In genomic region chr22:19447388-19448075, GRCh38 we compare ENCODE assay signal across 8 cellular contexts. TPM values are rescaled to one million over a fixed set of nuclear protein-coding genes. Genes with fewer than 3 reads are reported as not detected.
A peak's percentile ranks its signal among the peaks of the same experiment; 100 is the strongest.
DNase-seq lines count a peak whose midpoint lies in the region; ATAC-seq and TF ChIP-seq lines count a peak whose summit lies in the region.

Gene C22orf39, minus strand, starts transcription at chr22:19447711. Its CDS starts 23 bp downstream, at chr22:19447688.

- intact Hi-C loops in activated CD4-positive, alpha-beta memory T cell treated with anti-CD3 and anti-CD28 coated beads for 36 hours (cut with micrococcal nuclease): no loop called here
- intact Hi-C loops in right lobe of liver (cut with DNase I): no loop called here

- peak within 1 kb of the TSS; percentile 94 for H3K4me3 Mint-ChIP-seq in activated CD4-positive, alpha-beta memory T cell treated with anti-CD3 and anti-CD28 coated beads for 36 hours

- H3K36me3 Mint-ChIP-seq in activated CD4-positive, alpha-beta memory T cell treated with anti-CD3 and anti-CD28 coated beads for 36 hours: peaks cover 16% of the 10 kb centered on the region

- H3K27ac ChIP-seq in C4-2B (peak within 1 kb of the TSS; percentile 93), duodenal mucosa (ENCODE audit: low read depth, low read length) (peak within 1 kb of the TSS; percentile 94), right lobe of liver (peak within 1 kb of the TSS; percentile 82 to 98 (median 92))

- H3K27me3 Mint-ChIP-seq in activated CD4-positive, alpha-beta memory T cell treated with anti-CD3 and anti-CD28 coated beads for 36 hours: no peaks in the 10 kb centered on the region

- POLR2A ChIA-PET in activated CD4-positive, alpha-beta memory T cell treated with anti-CD3 and anti-CD28 coated beads for 36 hours (lab: Charles Lee): interaction anchor here (0.6 to 5.7 kb wide), 7 partner anchors 11 to 156 kb away, joined by 3 to 59 read pairs (median 4); partner anchors contain the start of genes CDC45, CLTCL1, HIRA and MRPL40

- WGBS in right lobe of liver (ENCODE audit: insufficient coverage, low coverage, low lambda C conversion rate, missing lambda C conversion rate): 0% methylated on average over 12 of the region's 83 CpGs

- H3K9me3 Mint-ChIP-seq in activated CD4-positive, alpha-beta memory T cell treated with anti-CD3 and anti-CD28 coated beads for 36 hours: no peaks in the 10 kb centered on the region

- peak within 1 kb of the TSS; percentile 91 for H3K27ac Mint-ChIP-seq in activated CD4-positive, alpha-beta memory T cell treated with anti-CD3 and anti-CD28 coated beads for 36 hours

- peak; percentile 96 for TF ChIP-seq POLR2A in right lobe of liver (IDR thresholded peaks at IDR 0.05)

- peaks cover 17 to 25% of the 10 kb centered on the region in 2 donors for H3K4me1 ChIP-seq in duodenal mucosa (ENCODE audit: control insufficient read depth in 1 of 2, insufficient read depth in 2 of 2, low read length in 2 of 2)
- peaks cover 0 to 14% (median 6%) of the 10 kb centered on the region in 4 donors for H3K4me1 ChIP-seq in right lobe of liver

- H3K9me3 ChIP-seq in duodenal mucosa (ENCODE audit: control insufficient read depth in 1 of 2, low read length in 2 of 2) (no peaks in the 10 kb centered on the region), right lobe of liver (no peaks in the 10 kb centered on the region)

- H3K4me3 ChIP-seq in duodenal mucosa (ENCODE audit: low read depth in 1 of 2, low read length in 2 of 2) (peak within 1 kb of the TSS; percentile 83 to 96), right lobe of liver (peak within 1 kb of the TSS; percentile 78 to 86 (median 85))

- H3K36me3 ChIP-seq in duodenal mucosa (ENCODE audit: control insufficient read depth in 1 of 2, insufficient read depth in 2 of 2, low read length in 2 of 2) (peaks cover 19 to 23% of the 10 kb centered on the region in 2 donors), right lobe of liver (peaks cover 0 to 35% (median 6%) of the 10 kb centered on the region in 4 donors)

- H3K27me3 ChIP-seq in duodenal mucosa (ENCODE audit: control insufficient read depth in 1 of 2, insufficient read depth in 2 of 2, low read length in 2 of 2) (no peaks in the 10 kb centered on the region), right lobe of liver (no peaks in the 10 kb centered on the region)

- TF ChIP-seq CTCF in C4-2B (conservative IDR thresholded peaks at IDR 0.05) (no peak), right lobe of liver (IDR thresholded peaks at IDR 0.05) (no peak)

- CTCF ChIA-PET in activated CD4-positive, alpha-beta memory T cell treated with anti-CD3 and anti-CD28 coated beads for 36 hours (lab: Charles Lee): interaction anchor here (1.4 kb wide), 1 partner anchor 268 kb away, joined by 3 read pairs; no protein-coding TSS in a partner anchor

- peak; percentile 95 for DNase-seq in NCI-H82 (lab: John Stamatoyannopoulos, UW)
- DNase-seq in activated CD4-positive, alpha-beta memory T cell treated with anti-CD3 and anti-CD28 coated beads for 36 hours: peak; percentile 93
- peak; percentile 87 to 93 (median 91) for DNase-seq in right lobe of liver
- DNase-seq in stimulated activated CD4-positive, alpha-beta T cell treated with anti-CD3 and anti-CD28 coated beads, Interleukin-4, amount 100 ng/mL, for 4 hours: peak; percentile 76 to 88

- ATAC-seq in GM19395 (IDR thresholded peaks at IDR 0.05; ENCODE audit: unreplicated experiment) (peak; percentile 81), HG03565 (IDR thresholded peaks at IDR 0.05; ENCODE audit: unreplicated experiment) (peak; percentile 68), right lobe of liver (peak; percentile 89 to 95 (median 92))

- peaks cover 47% of the 10 kb centered on the region for H3K4me1 Mint-ChIP-seq in activated CD4-positive, alpha-beta memory T cell treated with anti-CD3 and anti-CD28 coated beads for 36 hours (ENCODE audit: low read depth)

- peak within 1 kb of the TSS; percentile 81 to 90 for H3K9ac ChIP-seq in duodenal mucosa (ENCODE audit: low read depth in 1 of 2, low read length in 2 of 2)

RNA-seq across cellular contexts. Expression of gene C22orf39, which starts in this region (rescaled TPM):
- 10 to 100 TPM; 23.3 to 23.5 TPM for total RNA-seq in activated CD4-positive, alpha-beta memory T cell treated with anti-CD3 and anti-CD28 coated beads for 36 hours
- total RNA-seq in right lobe of liver: 10 to 100 TPM in 5 of 6 experiments, 1 to 10 TPM in 1; 9.8 to 15.7 (median 12.5) TPM

Comparison
In these comparisons a context has a peak if more than half of its experiments do, and no peak if none do; other contexts are left out.
1. Peak in every context shown above with its lines: DNase-seq, ATAC-seq, H3K4me3 ChIP-seq and H3K27ac ChIP-seq.